Comparison of ENCODE assay signal across 1 cellular context in genomic region chr6:24273471-24273870, GRCh38.
TF ChIP-seq lines count a peak whose summit lies in the region.

No MANE protein-coding gene starts in this region.

TF ChIP-seq in GM23338, 12 proteins besides CTCF, POLR2A, EP300 and RAD21 (continued from another document):
- TF ChIP-seq REST (IDR thresholded peaks at IDR 0.05; ENCODE audit: unreplicated experiment) (no peak), ZNF462 (CRISPR knock-in tag; IDR thresholded peaks at IDR 0.05) (no peak), NANOG (IDR thresholded peaks at IDR 0.05; ENCODE audit: borderline replicate concordance) (no peak)
